In the genomic region with DNA sequence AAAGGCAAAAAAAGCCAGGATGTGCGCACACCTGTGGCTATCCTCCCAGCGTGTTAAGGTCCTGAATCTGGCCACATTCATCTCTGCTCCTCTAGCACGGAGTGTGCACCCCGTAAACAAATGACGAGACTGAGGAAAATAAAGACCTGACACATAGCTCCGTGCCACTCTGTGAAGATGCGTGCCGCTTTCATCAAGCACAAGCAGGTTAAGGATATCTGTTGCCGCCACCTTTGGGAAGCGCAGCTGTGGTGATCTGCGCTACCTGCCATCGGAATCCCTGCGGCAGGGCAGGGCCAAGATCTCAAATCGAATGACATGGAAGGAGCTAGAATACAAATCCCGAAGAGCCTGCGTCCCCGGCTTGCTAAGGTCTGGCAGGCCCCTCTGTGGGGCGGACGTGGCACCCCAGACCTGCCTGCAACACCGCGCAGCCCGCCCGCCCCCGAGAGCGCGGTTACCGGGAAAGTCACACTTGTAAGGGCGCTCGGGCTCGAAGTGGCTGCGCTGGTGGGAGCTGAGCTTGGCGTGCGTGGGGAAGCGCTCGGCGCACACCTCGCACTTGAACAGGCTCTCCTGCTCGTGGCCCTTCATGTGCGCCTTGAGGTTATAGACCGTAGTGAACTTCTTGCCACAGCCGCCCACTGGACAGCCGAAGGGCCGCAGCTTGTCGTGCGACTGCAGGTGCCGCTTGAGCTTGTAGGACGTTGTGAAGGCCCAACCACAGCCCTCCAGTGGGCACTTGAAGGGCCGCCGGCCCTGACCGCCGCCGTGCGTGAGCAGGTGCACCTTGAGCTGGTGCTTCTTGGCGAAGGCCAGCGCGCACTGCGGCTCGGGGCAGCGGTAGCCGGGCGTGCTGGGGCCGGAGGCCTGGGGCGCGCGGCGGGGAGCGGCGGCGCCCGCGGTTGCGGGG, we compare ENCODE assay signal across 8 cellular contexts. TPM values are rescaled to one million over a fixed set of nuclear protein-coding genes. Genes with fewer than 3 reads are reported as not detected.
DNase-seq lines count a peak whose midpoint lies in the region; ATAC-seq and TF ChIP-seq lines count a peak whose summit lies in the region.

No MANE protein-coding gene starts in this region.

- H3K27ac Mint-ChIP-seq in mesothelial cell of epicardium = peak overlapping the region; percentile 95
- H3K27ac Mint-ChIP-seq in stimulated activated naive CD8-positive, alpha-beta T cell treated with anti-CD3 and anti-CD28 coated beads, Interleukin-15, amount 100 ng/mL, for 72 hours = peak overlapping the region; percentile 92 to 93

- no peaks in the 10 kb centered on the region for H3K9me3 ChIP-seq in HUES64 (ENCODE audit: insufficient read depth, low read depth, low read length)

- ATAC-seq in GM21529 (IDR thresholded peaks at IDR 0.05; ENCODE audit: unreplicated experiment) = peak; percentile 27
- peak; percentile 6 for ATAC-seq in stimulated activated naive CD8-positive, alpha-beta T cell treated with anti-CD3 and anti-CD28 coated beads, Interleukin-15, amount 100 ng/mL, for 72 hours

- H3K27ac ChIP-seq in HUES64 (ENCODE audit: low read depth, low read length) = peak overlapping the region; percentile 89; the same call in 1 of the 2 replicates

- H3K4me1 ChIP-seq in HUES64 (ENCODE audit: insufficient read depth, low read length) = peaks cover 21% of the 10 kb centered on the region

- DNase-seq in DMS 273 (lab: John Stamatoyannopoulos, UW; ENCODE audit: unreplicated experiment) (peak; percentile 73), DMS 273 treated with DMSO at 0.1 percent for 48 hours (lab: John Stamatoyannopoulos, UW) (no peak), mesothelial cell of epicardium (ENCODE audit: low spot score in 2 of 2, unreplicated experiment in 2 of 2) (peak in 1 of 2 experiments; percentile 57)
- DNase-seq in effector CD4-positive, alpha-beta T cell = peak; percentile 17
- peak; percentile 45 to 56 for DNase-seq in stimulated activated naive CD8-positive, alpha-beta T cell treated with anti-CD3 and anti-CD28 coated beads, Interleukin-15, amount 100 ng/mL, for 72 hours

- no peaks in the 10 kb centered on the region for H3K27me3 ChIP-seq in HUES64 (ENCODE audit: insufficient read depth, low read length)

- H3K36me3 ChIP-seq in HUES64 (ENCODE audit: insufficient read depth, low read length) = peaks cover 24% of the 10 kb centered on the region

- H3K4me3 ChIP-seq in HUES64 (ENCODE audit: low read length) (peak overlapping the region; percentile 87), WI38 (ENCODE audit: low read depth, low read length) (peak overlapping the region; percentile 79)

- H3K4me3 Mint-ChIP-seq in mesothelial cell of epicardium = peak overlapping the region; percentile 91
- peak overlapping the region; percentile 63 to 73 for H3K4me3 Mint-ChIP-seq in stimulated activated naive CD8-positive, alpha-beta T cell treated with anti-CD3 and anti-CD28 coated beads, Interleukin-15, amount 100 ng/mL, for 72 hours

- TF ChIP-seq CTCF in WI38 (IDR thresholded peaks at IDR 0.05; ENCODE audit: low read depth, low read length) (no peak; the same call in 1 of the 2 replicates), mesothelial cell of epicardium (IDR thresholded peaks at IDR 0.05; ENCODE audit: unreplicated experiment) (no peak)

- WGBS in HUES64 = 6% methylated on average over 72 of the region's 72 CpGs

- H3K9me3 Mint-ChIP-seq in mesothelial cell of epicardium = no peaks in the 10 kb centered on the region
- H3K9me3 Mint-ChIP-seq in stimulated activated naive CD8-positive, alpha-beta T cell treated with anti-CD3 and anti-CD28 coated beads, Interleukin-15, amount 100 ng/mL, for 72 hours = no peaks in the 10 kb centered on the region

- peaks cover 37% of the 10 kb centered on the region for H3K4me1 Mint-ChIP-seq in mesothelial cell of epicardium
- peaks cover 44% of the 10 kb centered on the region for H3K4me1 Mint-ChIP-seq in stimulated activated naive CD8-positive, alpha-beta T cell treated with anti-CD3 and anti-CD28 coated beads, Interleukin-15, amount 100 ng/mL, for 72 hours

- H3K36me3 Mint-ChIP-seq in mesothelial cell of epicardium = peaks cover 8% of the 10 kb centered on the region

- H3K27me3 Mint-ChIP-seq in mesothelial cell of epicardium (ENCODE audit: low read depth) = no peaks in the 10 kb centered on the region
- no peaks in the 10 kb centered on the region for H3K27me3 Mint-ChIP-seq in stimulated activated naive CD8-positive, alpha-beta T cell treated with anti-CD3 and anti-CD28 coated beads, Interleukin-15, amount 100 ng/mL, for 72 hours

- peak overlapping the region; percentile 92 for H3K9ac ChIP-seq in HUES64 (ENCODE audit: low read depth, low read length)

RNA-seq across cellular contexts. Expression of a gene that starts 0.9 kb away (rescaled TPM):
- 13.1 TPM for polyA plus RNA-seq in HUES64 (2013, experiment 1 of 2)
- 13.1 TPM for polyA plus RNA-seq in HUES64 (2013, experiment 2 of 2)
- total RNA-seq in mesothelial cell of epicardium = 33.3 to 34.2 TPM (median 33.7 TPM) in 3 replicates

RNA-seq across cellular contexts. Expression of a gene that starts 42.8 kb away (rescaled TPM):
- not detected for polyA plus RNA-seq in HUES64 (2013, experiment 1 of 2)
- polyA plus RNA-seq in HUES64 (2013, experiment 2 of 2) = not detected
- 0.11 to 0.13 TPM in 2 of 3 replicates, not detected in the other for total RNA-seq in mesothelial cell of epicardium

RNA-seq across cellular contexts. Expression of a gene that starts 49.2 kb away (rescaled TPM):
- 1.4 TPM for polyA plus RNA-seq in HUES64 (2013, experiment 1 of 2)
- 1.8 TPM for polyA plus RNA-seq in HUES64 (2013, experiment 2 of 2)
- not detected in 3 replicates for total RNA-seq in mesothelial cell of epicardium
